ENCODE assay signal across 11 cellular contexts in the genomic region with DNA sequence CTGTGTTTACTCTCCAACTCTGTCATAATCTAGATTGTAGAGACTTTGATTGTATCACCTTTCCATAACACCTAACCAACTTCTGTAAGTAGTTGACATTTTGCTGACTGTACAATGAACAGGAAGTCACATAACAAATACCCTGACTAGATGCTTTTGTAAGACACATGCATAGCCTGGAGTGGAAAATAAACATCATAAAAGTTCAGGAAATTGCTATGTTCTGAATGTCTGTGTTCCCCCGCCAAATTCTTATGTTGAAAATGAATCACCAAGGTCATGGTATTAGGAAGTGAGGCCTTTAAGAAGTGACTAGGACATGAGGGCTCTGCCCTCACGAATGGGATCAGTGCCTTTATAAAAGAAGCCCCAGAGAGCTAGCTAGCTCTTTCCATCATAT. TPM values are rescaled to one million over a fixed set of nuclear protein-coding genes. Genes with fewer than 3 reads are reported as not detected.
A peak's percentile ranks its signal among the peaks of the same experiment; 100 is the strongest.
DNase-seq lines count a peak whose midpoint lies in the region; ATAC-seq and TF ChIP-seq lines count a peak whose summit lies in the region.
"Had no signal": no experiment of that assay in that cellular context is flagged by ENCODE, and none has a peak within 500 bp of the region (broad histone marks: within the 10 kb centered on the region; RNA-seq: fewer than 3 reads in every experiment).

No MANE protein-coding gene starts in this region.

- peaks cover 10% of the 10 kb centered on the region for H3K36me3 Mint-ChIP-seq in activated naive CD8-positive, alpha-beta T cell treated with anti-CD3 and anti-CD28 coated beads, Interleukin-2, amount 50 U/mL, for 24 hours (ENCODE audit: low read depth)

- no peaks in the 10 kb centered on the region for H3K79me2 ChIP-seq in MM.1S (ENCODE audit: low read length)

- H3K9me3 Mint-ChIP-seq in activated naive CD8-positive, alpha-beta T cell treated with anti-CD3 and anti-CD28 coated beads, Interleukin-2, amount 50 U/mL, for 24 hours, result peaks cover 26% of the 10 kb centered on the region

- peak overlapping the region; percentile 86 for H3K27ac Mint-ChIP-seq in activated naive CD8-positive, alpha-beta T cell treated with anti-CD3 and anti-CD28 coated beads, Interleukin-2, amount 50 U/mL, for 24 hours
- H3K27ac Mint-ChIP-seq: nephron had no signal

- H3K4me1 Mint-ChIP-seq in activated naive CD8-positive, alpha-beta T cell treated with anti-CD3 and anti-CD28 coated beads, Interleukin-2, amount 50 U/mL, for 24 hours, result peaks cover 22% of the 10 kb centered on the region
- H3K4me1 Mint-ChIP-seq: nephron had no signal

- H3F3A ChIP-seq in MM.1S (ENCODE audit: insufficient read depth, low read length), result no peaks in the 10 kb centered on the region

- no peak overlapping the region for H3K27ac ChIP-seq in MM.1S (ENCODE audit: low read length)
- H3K27ac ChIP-seq: HL-60 had no signal

- H3K27me3 ChIP-seq in kidney epithelial cell (ENCODE audit: control insufficient read depth, insufficient read depth, low read length) (no peaks in the 10 kb centered on the region), MM.1S (replicated peaks; ENCODE audit: insufficient read depth, low read length) (no peaks in the 10 kb centered on the region)

- no peaks in the 10 kb centered on the region; the same call in 1 of the 2 replicates for H3K9me2 ChIP-seq in MM.1S (replicated peaks; ENCODE audit: insufficient read depth, low read length)

- DNase-seq in AG09309 (ENCODE audit: low read depth), result peak; percentile 73
- peak; percentile 55 for DNase-seq in HFF-Myc (ENCODE audit: extremely low read depth, low read depth)
- no peak for DNase-seq in activated naive CD8-positive, alpha-beta T cell treated with anti-CD3 and anti-CD28 coated beads, Interleukin-2, amount 50 U/mL, for 24 hours
- DNase-seq in kidney epithelial cell (ENCODE audit: low read depth), result peak; percentile 9
- no peak for DNase-seq in activated effector memory CD4-positive, alpha-beta T cell treated with Interleukin-2 at 50 U/mL for 16 hours
- DNase-seq in NCI-H526 (lab: John Stamatoyannopoulos, UW), result no peak
- no peak for DNase-seq in MM.1S
- DNase-seq: activated CD8-positive, alpha-beta memory T cell treated with anti-CD3 and anti-CD28 coated beads, Interleukin-2, amount 50 U/mL, for 48 hours had no signal

- H3K27me3 Mint-ChIP-seq in activated naive CD8-positive, alpha-beta T cell treated with anti-CD3 and anti-CD28 coated beads, Interleukin-2, amount 50 U/mL, for 24 hours, result no peaks in the 10 kb centered on the region

- H3K9me3 ChIP-seq in MM.1S (replicated peaks; ENCODE audit: insufficient read depth, low read length), result no peaks in the 10 kb centered on the region

- peak; percentile 95 for ATAC-seq in activated naive CD8-positive, alpha-beta T cell treated with anti-CD3 and anti-CD28 coated beads, Interleukin-2, amount 50 U/mL, for 24 hours
- no peak for ATAC-seq in GM18858 (IDR thresholded peaks at IDR 0.05; ENCODE audit: unreplicated experiment)

- H3K4me3 ChIP-seq in AG09309 (ENCODE audit: control insufficient read depth, low read depth, low read length), result no peak overlapping the region
- no peak overlapping the region for H3K4me3 ChIP-seq in HFF-Myc (replicated peaks; ENCODE audit: low read depth, low read length)
- no peak overlapping the region for H3K4me3 ChIP-seq in kidney epithelial cell (ENCODE audit: low read depth, low read length)
- H3K4me3 ChIP-seq in MM.1S (ENCODE audit: low read length), result no peak overlapping the region

- H4K20me1 ChIP-seq in MM.1S (ENCODE audit: insufficient read depth, low read length), result no peaks in the 10 kb centered on the region

- H3K36me3 ChIP-seq in kidney epithelial cell (ENCODE audit: control insufficient read depth, insufficient read depth, low read length) (no peaks in the 10 kb centered on the region), MM.1S (replicated peaks; ENCODE audit: insufficient read depth, low read length) (no peaks in the 10 kb centered on the region)

- TF ChIP-seq CTCF in AG09309 (IDR thresholded peaks at IDR 0.05; ENCODE audit: control insufficient read depth, insufficient read depth, low read depth, low read length, missing control alignments), result no peak
- TF ChIP-seq CTCF in HFF-Myc (IDR thresholded peaks at IDR 0.05; ENCODE audit: low read depth, low read length, missing control alignments), result no peak
- no peak for TF ChIP-seq CTCF in kidney epithelial cell (IDR thresholded peaks at IDR 0.05; ENCODE audit: insufficient read depth, low read length, poor library complexity, severe bottlenecking)
- no peak for TF ChIP-seq CTCF in MM.1S (IDR thresholded peaks at IDR 0.05; ENCODE audit: low read length)

- no peaks in the 10 kb centered on the region for H3K4me1 ChIP-seq in MM.1S (ENCODE audit: low read length)

- no peak overlapping the region for H3K4me3 Mint-ChIP-seq in activated naive CD8-positive, alpha-beta T cell treated with anti-CD3 and anti-CD28 coated beads, Interleukin-2, amount 50 U/mL, for 24 hours
- H3K4me3 Mint-ChIP-seq: nephron had no signal

- H3K4me2 ChIP-seq in MM.1S (ENCODE audit: low read depth, low read length), result no peak overlapping the region

- no peak overlapping the region for H2AFZ ChIP-seq in MM.1S (ENCODE audit: low read length)

- no peak overlapping the region for H3K9ac ChIP-seq in MM.1S (ENCODE audit: low read length)

RNA-seq across cellular contexts. Expression of a gene that starts 40.4 kb away (rescaled TPM):
- total RNA-seq in kidney epithelial cell, result 0.62 and 0.84 TPM in 2 replicates

Comparison
In these comparisons a context has a peak if more than half of its experiments do, and no peak if none do; other contexts are left out.
1. DNase-seq: peak in AG09309 (single experiment), HFF-Myc (single experiment) and kidney epithelial cell (single experiment); none in activated naive CD8-positive, alpha-beta T cell treated with anti-CD3 and anti-CD28 coated beads, Interleukin-2, amount 50 U/mL, for 24 hours (single experiment), activated effector memory CD4-positive, alpha-beta T cell treated with Interleukin-2 at 50 U/mL for 16 hours (single experiment), NCI-H526 (0 of 2) and MM.1S (single experiment).